Comparison of ENCODE assay signal across 15 cellular contexts in genomic region chr15:41483519-41483918, GRCh38. TPM values are rescaled to one million over a fixed set of nuclear protein-coding genes. Genes with fewer than 3 reads are reported as not detected.
DNase-seq lines count a peak whose midpoint lies in the region; ATAC-seq and TF ChIP-seq lines count a peak whose summit lies in the region.
"Had no signal": no experiment of that assay in that cellular context is flagged by ENCODE, and none has a peak within 500 bp of the region (broad histone marks: within the 10 kb centered on the region; RNA-seq: fewer than 3 reads in every experiment).

No MANE protein-coding gene starts in this region.

- peaks cover 2% of the 10 kb centered on the region for H3K27me3 Mint-ChIP-seq in CD8-positive, alpha-beta T cell (ENCODE audit: low read depth)
- H3K27me3 Mint-ChIP-seq in activated T-helper 17 cell treated with anti-CD3 and anti-CD28 coated beads, Interleukin-2, amount 50 U/mL, for 72 hours, result no peaks in the 10 kb centered on the region
- peaks cover 0 to 3% (median 0%) of the 10 kb centered on the region in 5 donors for H3K27me3 Mint-ChIP-seq in naive thymus-derived CD4-positive, alpha-beta T cell

- no peaks in the 10 kb centered on the region for H3K27me3 ChIP-seq in CD8-positive, alpha-beta T cell (ENCODE audit: insufficient read depth, low read length)
- no peaks in the 10 kb centered on the region for H3K27me3 ChIP-seq in naive thymus-derived CD4-positive, alpha-beta T cell (ENCODE audit: control insufficient read depth in 2 of 2, insufficient read depth in 2 of 2, low read length in 2 of 2)
- H3K27me3 ChIP-seq: pancreas, spleen had no signal

- CTCF ChIA-PET in CD8-positive, alpha-beta T cell (lab: Charles Lee), result interaction anchor here (0.6 to 1.6 kb wide), 4 partner anchors 10 to 1497 kb away, joined by 3 to 6 read pairs (median 5); partner anchors contain the start of gene ITPKA
- CTCF ChIA-PET in naive thymus-derived CD4-positive, alpha-beta T cell (lab: Charles Lee), result interaction anchor here (1.1 kb wide), 1 partner anchor 8 kb away, joined by 3 read pairs; no protein-coding TSS in a partner anchor

- peaks cover 20% of the 10 kb centered on the region for H3K4me1 Mint-ChIP-seq in CD8-positive, alpha-beta T cell (ENCODE audit: low read depth)
- H3K4me1 Mint-ChIP-seq in activated T-helper 17 cell treated with anti-CD3 and anti-CD28 coated beads, Interleukin-2, amount 50 U/mL, for 72 hours, result peaks cover 20% of the 10 kb centered on the region
- peaks cover 0 to 27% (median 18%) of the 10 kb centered on the region in 7 donors for H3K4me1 Mint-ChIP-seq in naive thymus-derived CD4-positive, alpha-beta T cell
- H3K4me1 Mint-ChIP-seq: mesothelial cell of epicardium had no signal

- DNase-seq in CD8-positive, alpha-beta T cell, result no peak
- no peak for DNase-seq in naive thymus-derived CD4-positive, alpha-beta T cell
- DNase-seq in NCI-H446 (lab: John Stamatoyannopoulos, UW) (no peak), HT-29 (ENCODE audit: low spot score) (no peak), NCI-H1930 (lab: John Stamatoyannopoulos, UW) (no peak)
- DNase-seq: NCI-H2029, pancreas, spleen had no signal

- intact Hi-C loops in CD8-positive, alpha-beta T cell (cut with DNase I, micrococcal nuclease), result no loop called here
- intact Hi-C loops in naive thymus-derived CD4-positive, alpha-beta T cell (cut with micrococcal nuclease), result no loop called here

- peaks cover 13% of the 10 kb centered on the region for H3K4me1 ChIP-seq in CD8-positive, alpha-beta T cell (ENCODE audit: insufficient read depth, low read length)
- H3K4me1 ChIP-seq in naive thymus-derived CD4-positive, alpha-beta T cell (ENCODE audit: control insufficient read depth in 2 of 2, insufficient read depth in 2 of 2, low read length in 2 of 2), result peaks cover 7 to 8% of the 10 kb centered on the region in 2 donors
- H3K4me1 ChIP-seq: pancreas had no signal

- peak; percentile 60 for ATAC-seq in CD8-positive, alpha-beta T cell
- ATAC-seq in HG02870 (IDR thresholded peaks at IDR 0.05; ENCODE audit: unreplicated experiment) (peak; percentile 23), HG02588 (IDR thresholded peaks at IDR 0.05; ENCODE audit: unreplicated experiment) (no peak)
- ATAC-seq in activated T-helper 17 cell treated with anti-CD3 and anti-CD28 coated beads, Interleukin-2, amount 50 U/mL, for 72 hours (replicated peaks), result peak; percentile 58
- ATAC-seq in naive thymus-derived CD4-positive, alpha-beta T cell, result peak; percentile 50

- H3K9me3 ChIP-seq in CD8-positive, alpha-beta T cell (ENCODE audit: low read length), result no peaks in the 10 kb centered on the region
- no peaks in the 10 kb centered on the region for H3K9me3 ChIP-seq in naive thymus-derived CD4-positive, alpha-beta T cell (ENCODE audit: control insufficient read depth in 2 of 3, low read length in 3 of 3)
- H3K9me3 ChIP-seq: pancreas, spleen had no signal

- H3K9me3 Mint-ChIP-seq in CD8-positive, alpha-beta T cell, result no peaks in the 10 kb centered on the region
- no peaks in the 10 kb centered on the region for H3K9me3 Mint-ChIP-seq in activated T-helper 17 cell treated with anti-CD3 and anti-CD28 coated beads, Interleukin-2, amount 50 U/mL, for 72 hours
- H3K9me3 Mint-ChIP-seq in naive thymus-derived CD4-positive, alpha-beta T cell, result no peaks in the 10 kb centered on the region

- peak overlapping the region; percentile 78 for H3K27ac Mint-ChIP-seq in CD8-positive, alpha-beta T cell
- peak overlapping the region; percentile 70 for H3K27ac Mint-ChIP-seq in activated T-helper 17 cell treated with anti-CD3 and anti-CD28 coated beads, Interleukin-2, amount 50 U/mL, for 72 hours
- peak overlapping the region; percentile 36 to 83 (median 75) for H3K27ac Mint-ChIP-seq in naive thymus-derived CD4-positive, alpha-beta T cell
- H3K27ac Mint-ChIP-seq: mesothelial cell of epicardium had no signal

- peak overlapping the region; percentile 68 for H3K4me3 Mint-ChIP-seq in CD8-positive, alpha-beta T cell
- peak overlapping the region; percentile 73 for H3K4me3 Mint-ChIP-seq in activated T-helper 17 cell treated with anti-CD3 and anti-CD28 coated beads, Interleukin-2, amount 50 U/mL, for 72 hours
- H3K4me3 Mint-ChIP-seq in naive thymus-derived CD4-positive, alpha-beta T cell, result peak overlapping the region in 8 of 10 donors; percentile 6 to 74 (median 46)
- H3K4me3 Mint-ChIP-seq: mesothelial cell of epicardium had no signal

- peaks cover 5% of the 10 kb centered on the region for H3K36me3 ChIP-seq in CD8-positive, alpha-beta T cell (ENCODE audit: insufficient read depth, low read length)
- H3K36me3 ChIP-seq in naive thymus-derived CD4-positive, alpha-beta T cell (ENCODE audit: control insufficient read depth in 2 of 3, insufficient read depth in 3 of 3, low read length in 3 of 3), result peaks cover 6 to 30% (median 7%) of the 10 kb centered on the region in 3 experiments

- peak overlapping the region; percentile 9 for H3K4me3 ChIP-seq in CD8-positive, alpha-beta T cell (ENCODE audit: low read depth, low read length)
- no peak overlapping the region for H3K4me3 ChIP-seq in naive thymus-derived CD4-positive, alpha-beta T cell (ENCODE audit: low read length)
- H3K4me3 ChIP-seq: pancreas, spleen had no signal

- peak overlapping the region; percentile 20 for H3K27ac ChIP-seq in CD8-positive, alpha-beta T cell (ENCODE audit: low read depth, low read length)
- H3K27ac ChIP-seq in naive thymus-derived CD4-positive, alpha-beta T cell (ENCODE audit: low read depth, low read length), result peak overlapping the region; percentile 23
- H3K27ac ChIP-seq: pancreas, RWPE1 had no signal

- peaks cover 32% of the 10 kb centered on the region for H3K36me3 Mint-ChIP-seq in CD8-positive, alpha-beta T cell
- H3K36me3 Mint-ChIP-seq in activated T-helper 17 cell treated with anti-CD3 and anti-CD28 coated beads, Interleukin-2, amount 50 U/mL, for 72 hours (ENCODE audit: low read depth), result peaks cover 41% of the 10 kb centered on the region
- H3K36me3 Mint-ChIP-seq in naive thymus-derived CD4-positive, alpha-beta T cell, result peaks cover 5 to 45% (median 25%) of the 10 kb centered on the region in 5 donors

- POLR2A ChIA-PET in CD8-positive, alpha-beta T cell (lab: Charles Lee), result interaction anchor here (2.0 kb wide), 1 partner anchor 17 kb away, joined by 7 read pairs; no protein-coding TSS in a partner anchor
- POLR2A ChIA-PET in naive thymus-derived CD4-positive, alpha-beta T cell (lab: Charles Lee), result interaction anchor here (0.7 to 1.1 kb wide), 2 partner anchors 10 to 1275 kb away, joined by 3 read pairs; no protein-coding TSS in a partner anchor

- no peak for TF ChIP-seq CTCF in CD8-positive, alpha-beta T cell (IDR thresholded peaks at IDR 0.05)

RNA-seq across cellular contexts. Expression of gene ITPKA, which starts 10.2 kb away (rescaled TPM):
- total RNA-seq in CD8-positive, alpha-beta T cell, result under 1 TPM in 1 of 2 experiments, not detected in 1; 0.50 TPM
- total RNA-seq in activated T-helper 17 cell treated with anti-CD3 and anti-CD28 coated beads, Interleukin-2, amount 50 U/mL, for 72 hours, result 1 to 10 TPM; 3.5 to 5.5 TPM
- under 1 TPM in 2 of 5 experiments, not detected in 3; 0.20 to 0.97 TPM for total RNA-seq in naive thymus-derived CD4-positive, alpha-beta T cell
- polyA plus RNA-seq in naive thymus-derived CD4-positive, alpha-beta T cell, result under 1 TPM in 1 of 2 donors, not detected in 1; 0.22 TPM
- total RNA-seq in HT-29 (2014; rRNA removed; shearing (Covaris generic)), result 7.3 and 9.7 TPM in 2 replicates

RNA-seq across cellular contexts. Expression of gene LTK, which starts 30.1 kb away (rescaled TPM):
- 10 to 100 TPM; 11.9 to 12.3 TPM for total RNA-seq in CD8-positive, alpha-beta T cell
- 1 to 10 TPM; 1.9 to 2.8 TPM for total RNA-seq in activated T-helper 17 cell treated with anti-CD3 and anti-CD28 coated beads, Interleukin-2, amount 50 U/mL, for 72 hours
- total RNA-seq in naive thymus-derived CD4-positive, alpha-beta T cell, result 1 to 10 TPM in 2 of 5 experiments, under 1 TPM in 2, not detected in 1; 0.41 to 6.5 (median 1.4) TPM
- not detected for polyA plus RNA-seq in naive thymus-derived CD4-positive, alpha-beta T cell
- 0.05 TPM in 2 replicates for total RNA-seq in HT-29 (2014; rRNA removed; shearing (Covaris generic))
- total RNA-seq: bronchial epithelial cell, frontal cortex had no signal
